ENCODE assay signal across 8 cellular contexts in genomic region chr6:137872071-137872470, GRCh38. TPM values are rescaled to one million over a fixed set of nuclear protein-coding genes. Genes with fewer than 3 reads are reported as not detected.
DNase-seq lines count a peak whose midpoint lies in the region; ATAC-seq and TF ChIP-seq lines count a peak whose summit lies in the region.

No MANE protein-coding gene starts in this region.

- no peak for ATAC-seq in activated naive CD8-positive, alpha-beta T cell treated with anti-CD3 and anti-CD28 coated beads, Interleukin-2, amount 10 ng/mL, durations not matched to agents 7 days and 5 days (ENCODE audit: low read depth)
- ATAC-seq in right lobe of liver = no peak
- ATAC-seq in right cardiac atrium = no peak

- intact Hi-C loops in right lobe of liver (cut with DNase I) = no loop called here
- intact Hi-C loops in uterus (cut with DNase I; ENCODE audit: low total_unique reads) = loop anchor here (10.0 kb wide), 1 partner anchor 167 kb away; no protein-coding TSS in a partner anchor
- intact Hi-C loops in right cardiac atrium (cut with DNase I) = loop anchor here in 1 of 4 donors (5.0 kb wide), 1 partner anchor 75 kb away; no protein-coding TSS in a partner anchor

- no peaks in the 10 kb centered on the region for H3K27me3 Mint-ChIP-seq in activated naive CD4-positive, alpha-beta T cell treated with anti-CD3 and anti-CD28 coated beads, Interleukin-2, amount 50 U/mL, for 24 hours
- no peaks in the 10 kb centered on the region for H3K27me3 Mint-ChIP-seq in activated naive CD8-positive, alpha-beta T cell treated with anti-CD3 and anti-CD28 coated beads, Interleukin-2, amount 10 ng/mL, durations not matched to agents 7 days and 5 days

- H3K36me3 Mint-ChIP-seq in activated naive CD4-positive, alpha-beta T cell treated with anti-CD3 and anti-CD28 coated beads, Interleukin-2, amount 50 U/mL, for 24 hours = peaks cover 65% of the 10 kb centered on the region
- peaks cover 45% of the 10 kb centered on the region for H3K36me3 Mint-ChIP-seq in activated naive CD8-positive, alpha-beta T cell treated with anti-CD3 and anti-CD28 coated beads, Interleukin-2, amount 10 ng/mL, durations not matched to agents 7 days and 5 days

- H3K27ac ChIP-seq in right lobe of liver (peak overlapping the region in 2 of 3 donors; percentile 18 to 59), uterus (peak overlapping the region; percentile 52 to 54), right cardiac atrium (ENCODE audit: low read length) (no peak overlapping the region)

- H3K4me3 ChIP-seq in right lobe of liver = no peak overlapping the region
- peak overlapping the region in 1 of 2 donors; percentile 84 for H3K4me3 ChIP-seq in uterus
- no peak overlapping the region for H3K4me3 ChIP-seq in right cardiac atrium (ENCODE audit: low read length)

- DNase-seq in activated naive CD4-positive, alpha-beta T cell treated with anti-CD3 and anti-CD28 coated beads, Interleukin-2, amount 50 U/mL, for 16 hours = no peak
- DNase-seq in activated naive CD8-positive, alpha-beta T cell treated with anti-CD3 and anti-CD28 coated beads, Interleukin-2, amount 10 ng/mL, durations not matched to agents 7 days and 5 days = no peak
- DNase-seq in right lobe of liver (no peak), uterus (no peak), Ammon's horn (ENCODE audit: low spot score) (no peak), right cardiac atrium (no peak)
- no peak for DNase-seq in stimulated activated CD4-positive, alpha-beta T cell treated with anti-CD3 and anti-CD28 coated beads, Interleukin-4, amount 100 ng/mL, for 24 hours

- H3K9me3 Mint-ChIP-seq in activated naive CD4-positive, alpha-beta T cell treated with anti-CD3 and anti-CD28 coated beads, Interleukin-2, amount 50 U/mL, for 24 hours = no peaks in the 10 kb centered on the region
- no peaks in the 10 kb centered on the region for H3K9me3 Mint-ChIP-seq in activated naive CD8-positive, alpha-beta T cell treated with anti-CD3 and anti-CD28 coated beads, Interleukin-2, amount 10 ng/mL, durations not matched to agents 7 days and 5 days

- peaks cover 0 to 25% (median 15%) of the 10 kb centered on the region in 4 donors for H3K36me3 ChIP-seq in right lobe of liver
- H3K36me3 ChIP-seq in uterus = no peaks in the 10 kb centered on the region

- peak overlapping the region; percentile 94 for H3K27ac Mint-ChIP-seq in activated naive CD4-positive, alpha-beta T cell treated with anti-CD3 and anti-CD28 coated beads, Interleukin-2, amount 50 U/mL, for 24 hours
- peak overlapping the region; percentile 35 for H3K27ac Mint-ChIP-seq in activated naive CD8-positive, alpha-beta T cell treated with anti-CD3 and anti-CD28 coated beads, Interleukin-2, amount 10 ng/mL, durations not matched to agents 7 days and 5 days

- H3K4me1 ChIP-seq in right lobe of liver (peaks cover 0 to 48% (median 7%) of the 10 kb centered on the region in 4 donors), uterus (peaks cover 7 to 8% of the 10 kb centered on the region in 2 donors), right cardiac atrium (ENCODE audit: control insufficient read depth, insufficient read depth, low read length) (peaks cover 7% of the 10 kb centered on the region)

- TF ChIP-seq CTCF in right lobe of liver (IDR thresholded peaks at IDR 0.05) (no peak), uterus (IDR thresholded peaks at IDR 0.05) (no peak)

- H3K4me3 Mint-ChIP-seq in activated naive CD4-positive, alpha-beta T cell treated with anti-CD3 and anti-CD28 coated beads, Interleukin-2, amount 50 U/mL, for 24 hours = peak overlapping the region; percentile 92
- peak overlapping the region; percentile 90 for H3K4me3 Mint-ChIP-seq in activated naive CD8-positive, alpha-beta T cell treated with anti-CD3 and anti-CD28 coated beads, Interleukin-2, amount 10 ng/mL, durations not matched to agents 7 days and 5 days

- TF ChIP-seq POLR2A in right lobe of liver (IDR thresholded peaks at IDR 0.05) (no peak), uterus (IDR thresholded peaks at IDR 0.05) (no peak)

- H3K9me3 ChIP-seq in right lobe of liver (no peaks in the 10 kb centered on the region), uterus (no peaks in the 10 kb centered on the region), right cardiac atrium (ENCODE audit: control insufficient read depth, low read length) (no peaks in the 10 kb centered on the region)

- POLR2A ChIA-PET in activated naive CD8-positive, alpha-beta T cell treated with anti-CD3 and anti-CD28 coated beads, Interleukin-2, amount 10 ng/mL, durations not matched to agents 7 days and 5 days (lab: Charles Lee) = interaction anchor here (1.4 to 2.3 kb wide), 3 partner anchors 8 to 173 kb away, joined by 4 to 11 read pairs (median 4); no protein-coding TSS in a partner anchor

- H3K4me1 Mint-ChIP-seq in activated naive CD4-positive, alpha-beta T cell treated with anti-CD3 and anti-CD28 coated beads, Interleukin-2, amount 50 U/mL, for 24 hours = peaks cover 40% of the 10 kb centered on the region
- H3K4me1 Mint-ChIP-seq in activated naive CD8-positive, alpha-beta T cell treated with anti-CD3 and anti-CD28 coated beads, Interleukin-2, amount 10 ng/mL, durations not matched to agents 7 days and 5 days = peaks cover 66% of the 10 kb centered on the region

- H3K27me3 ChIP-seq in right lobe of liver (no peaks in the 10 kb centered on the region), uterus (no peaks in the 10 kb centered on the region), right cardiac atrium (ENCODE audit: control insufficient read depth, insufficient read depth) (no peaks in the 10 kb centered on the region)

RNA-seq across cellular contexts. Expression of gene TNFAIP3, which starts 5.0 kb away (rescaled TPM):
- 10 to 100 TPM; 88.6 to 89.5 TPM for total RNA-seq in activated naive CD8-positive, alpha-beta T cell treated with anti-CD3 and anti-CD28 coated beads, Interleukin-2, amount 10 ng/mL, durations not matched to agents 7 days and 5 days
- total RNA-seq in right lobe of liver = 10 to 100 TPM in 5 of 6 experiments, 1 to 10 TPM in 1; 8.3 to 38.1 (median 13.6) TPM
- 10 to 100 TPM; 14.4 to 36.2 (median 19.6) TPM for total RNA-seq in uterus
- 10 to 100 TPM in 3 of 4 donors, 1 to 10 TPM in 1; 7.6 to 11.4 (median 10.7) TPM for total RNA-seq in right cardiac atrium
- 6.0 TPM for polyA plus RNA-seq in right cardiac atrium
